28 cellular contexts compared by ENCODE assay signal in the genomic region with DNA sequence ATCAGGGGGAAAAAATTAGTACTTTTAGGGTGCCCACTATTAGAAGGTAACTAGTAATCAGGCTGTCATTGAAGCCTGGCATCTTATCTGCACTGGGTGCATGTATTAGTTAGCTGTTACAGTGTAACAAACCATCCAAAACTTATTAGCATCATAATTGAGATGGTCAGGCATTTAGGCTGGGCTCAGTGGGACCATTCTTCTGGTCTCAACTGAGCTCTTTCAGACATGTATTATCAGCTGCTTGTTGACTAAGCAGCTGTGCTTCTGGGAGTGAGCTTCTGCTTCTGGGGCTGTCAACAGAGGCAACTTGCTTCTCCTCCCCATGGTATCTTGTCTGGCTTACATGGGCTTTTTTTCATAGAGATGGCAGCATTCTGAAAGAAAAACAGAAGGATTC.
"Had no signal": no experiment of that assay in that cellular context is flagged by ENCODE, and none has a peak within 500 bp of the region (broad histone marks: within the 10 kb centered on the region; RNA-seq: fewer than 3 reads in every experiment).

No MANE protein-coding gene starts in this region.

- H3K4me3 ChIP-seq: pancreas, prostate gland, skin epidermis, smooth muscle cell, spleen, suprapubic skin, testis, tibial artery, transverse colon, upper lobe of right lung, uterus had no signal

- H3K27me3 ChIP-seq: neutrophil, pancreas, spleen, suprapubic skin, testis, tibial artery, transverse colon, upper lobe of right lung, uterus had no signal

- H3K9me3 ChIP-seq: neutrophil, pancreas, prostate gland, spleen, suprapubic skin, testis, tibial artery, transverse colon, upper lobe of right lung, uterus had no signal

- H3K4me1 ChIP-seq: pancreas, prostate gland, spleen, suprapubic skin, testis, tibial artery, transverse colon, upper lobe of right lung, uterus had no signal

- ATAC-seq: naive thymus-derived CD8-positive, alpha-beta T cell; natural killer cell treated with Interleukin-12 subunit alpha and Interleukin-12 subunit beta and Interleukin-15 and Interleukin-18, amount 100 ng/mL, for 72 hours; pancreas; right cardiac atrium; sciatic nerve; stimulated activated memory B cell treated with anti-CD40 and anti-IgM and Interleukin-4, amounts not matched to agents 10 μg/mL and 1 μg/mL and 100 μg/mL, for 72 hours; stimulated activated naive CD8-positive, alpha-beta T cell treated with anti-CD3 and anti-CD28 coated beads, Interleukin-15, amount 100 ng/mL, for 72 hours; stimulated activated naive CD8-positive, alpha-beta T cell treated with anti-CD3 and anti-CD28 coated beads, Interleukin-15, Interleukin-2, amounts not matched to agents 100 U/mL and 50 U/mL, for 24 hours; upper lobe of right lung had no signal

- H3K4me2 ChIP-seq: smooth muscle cell had no signal

- H3K36me3 ChIP-seq: neutrophil, pancreas, prostate gland, spleen, suprapubic skin, tibial artery, transverse colon, upper lobe of right lung, uterus had no signal

- H3K27ac ChIP-seq: neutrophil, pancreas, prostate gland, skin epidermis, spleen, suprapubic skin, testis, tibial artery, transverse colon, upper lobe of right lung, uterus had no signal

- FAIRE-seq: pancreas had no signal

- DNase-seq: naive thymus-derived CD8-positive, alpha-beta T cell; nephron progenitor cell; nucleus accumbens; pancreas; right cardiac atrium; stimulated activated CD4-positive, alpha-beta T cell treated with anti-CD3 and anti-CD28 coated beads, Interleukin-12 subunit alpha, Interleukin-12 subunit beta, amount 100 ng/mL, for 4 hours; stimulated activated CD4-positive, alpha-beta T cell treated with anti-CD3 and anti-CD28 coated beads, Interleukin-1b, Interleukin-23, amount 100 ng/mL, for 48 hours; stimulated activated CD4-positive, alpha-beta T cell treated with anti-CD3 and anti-CD28 coated beads, Interleukin-4, amount 100 ng/mL, for 1 hour; stimulated activated CD4-positive, alpha-beta T cell treated with anti-CD3 and anti-CD28 coated beads, Interleukin-4, amount 100 ng/mL, for 4 hours; stimulated activated CD8-positive, alpha-beta memory T cell treated with anti-CD3 and anti-CD28 coated beads, Interleukin-4, amount 100 ng/mL, for 48 hours; stimulated activated naive CD4-positive, alpha-beta T cell; stimulated activated naive CD8-positive, alpha-beta T cell treated with anti-CD3 and anti-CD28 coated beads, Interleukin-15, amount 100 ng/mL, for 72 hours; stimulated activated naive CD8-positive, alpha-beta T cell treated with anti-CD3 and anti-CD28 coated beads, Interleukin-15, Interleukin-2, amounts not matched to agents 100 U/mL and 50 U/mL, for 24 hours; substantia nigra; testis; tibial artery; transverse colon; upper lobe of right lung; uterus had no signal
